14 cellular contexts compared by ENCODE assay signal in the genomic region with DNA sequence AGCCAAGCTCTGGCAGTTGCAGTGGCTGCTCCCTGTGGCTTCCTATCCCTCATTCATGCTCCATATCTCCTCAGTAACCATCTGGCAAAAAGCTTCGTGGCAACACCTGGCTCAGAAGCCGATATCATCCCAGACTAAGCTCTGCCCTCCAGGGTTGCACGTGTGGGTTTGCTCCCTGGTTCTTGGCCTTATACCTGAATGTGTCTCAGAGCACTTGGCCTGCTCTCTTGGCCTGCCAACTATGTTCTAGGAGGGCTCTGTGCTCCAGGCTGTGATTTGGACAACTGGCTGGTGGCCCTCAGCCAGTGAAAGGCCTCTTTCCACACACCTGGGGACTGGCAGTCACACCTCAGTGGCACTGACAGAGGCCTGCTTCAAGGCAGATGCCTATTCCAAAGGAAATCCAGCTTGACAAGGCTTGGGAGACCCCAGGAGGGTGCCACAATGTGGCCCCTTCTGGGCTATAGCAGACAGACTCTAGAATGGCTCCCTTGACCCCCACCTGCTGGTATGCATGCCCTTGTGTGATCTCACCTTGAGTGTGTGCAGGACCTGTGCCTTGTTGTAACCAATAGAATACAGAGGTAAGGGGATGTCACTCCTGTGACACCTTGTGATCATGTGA. TPM values are rescaled to one million over a fixed set of nuclear protein-coding genes. Genes with fewer than 3 reads are reported as not detected.
DNase-seq lines count a peak whose midpoint lies in the region; ATAC-seq and TF ChIP-seq lines count a peak whose summit lies in the region.
"Had no signal": no experiment of that assay in that cellular context is flagged by ENCODE, and none has a peak within 500 bp of the region (broad histone marks: within the 10 kb centered on the region; RNA-seq: fewer than 3 reads in every experiment).

No MANE protein-coding gene starts in this region.

- no peaks in the 10 kb centered on the region for H3K9me3 Mint-ChIP-seq in activated CD8-positive, alpha-beta T cell treated with anti-CD3 and anti-CD28 coated beads for 36 hours
- no peaks in the 10 kb centered on the region for H3K9me3 Mint-ChIP-seq in activated CD8-positive, alpha-beta T cell treated with anti-CD3 and anti-CD28 coated beads, Interleukin-2, amount 10 ng/mL, durations not matched to agents 7 days and 5 days (ENCODE audit: insufficient read depth)
- H3K9me3 Mint-ChIP-seq in stimulated activated effector memory CD8-positive, alpha-beta T cell treated with anti-CD3 and anti-CD28 coated beads, Interleukin-12 subunit alpha, Interleukin-12 subunit beta, amount 100 ng/mL, for 72 hours = no peaks in the 10 kb centered on the region

- H3K4me3 Mint-ChIP-seq in activated CD8-positive, alpha-beta T cell treated with anti-CD3 and anti-CD28 coated beads for 36 hours = peak overlapping the region; percentile 20
- H3K4me3 Mint-ChIP-seq in activated CD8-positive, alpha-beta T cell treated with anti-CD3 and anti-CD28 coated beads, Interleukin-2, amount 10 ng/mL, durations not matched to agents 7 days and 5 days = no peak overlapping the region
- peak overlapping the region; percentile 30 for H3K4me3 Mint-ChIP-seq in stimulated activated effector memory CD8-positive, alpha-beta T cell treated with anti-CD3 and anti-CD28 coated beads, Interleukin-12 subunit alpha, Interleukin-12 subunit beta, amount 100 ng/mL, for 72 hours

- peaks cover 11% of the 10 kb centered on the region for H3K27me3 Mint-ChIP-seq in activated CD8-positive, alpha-beta T cell treated with anti-CD3 and anti-CD28 coated beads for 36 hours
- H3K27me3 Mint-ChIP-seq in activated CD8-positive, alpha-beta T cell treated with anti-CD3 and anti-CD28 coated beads, Interleukin-2, amount 10 ng/mL, durations not matched to agents 7 days and 5 days (ENCODE audit: low read depth) = peaks cover 35% of the 10 kb centered on the region

- intact Hi-C loops in activated CD8-positive, alpha-beta T cell treated with anti-CD3 and anti-CD28 coated beads for 36 hours (cut with micrococcal nuclease) = no loop called here

- no peak overlapping the region for H3K27ac Mint-ChIP-seq in activated CD8-positive, alpha-beta T cell treated with anti-CD3 and anti-CD28 coated beads for 36 hours
- no peak overlapping the region for H3K27ac Mint-ChIP-seq in activated CD8-positive, alpha-beta T cell treated with anti-CD3 and anti-CD28 coated beads, Interleukin-2, amount 10 ng/mL, durations not matched to agents 7 days and 5 days
- no peak overlapping the region for H3K27ac Mint-ChIP-seq in stimulated activated effector memory CD8-positive, alpha-beta T cell treated with anti-CD3 and anti-CD28 coated beads, Interleukin-12 subunit alpha, Interleukin-12 subunit beta, amount 100 ng/mL, for 72 hours

- no peak for TF ChIP-seq CTCF in activated CD8-positive, alpha-beta T cell treated with anti-CD3 and anti-CD28 coated beads for 36 hours (IDR thresholded peaks at IDR 0.05)
- no peak for TF ChIP-seq CTCF in epithelial cell of esophagus (IDR thresholded peaks at IDR 0.05; ENCODE audit: insufficient read depth, low read depth, low read length, missing control alignments)

- H3K4me3 ChIP-seq in epithelial cell of esophagus (ENCODE audit: low read length) = no peak overlapping the region
- H3K4me3 ChIP-seq: ovary, SJSA1 had no signal

- ATAC-seq in activated CD8-positive, alpha-beta T cell treated with anti-CD3 and anti-CD28 coated beads for 36 hours = no peak
- no peak for ATAC-seq in activated CD8-positive, alpha-beta T cell treated with anti-CD3 and anti-CD28 coated beads, Interleukin-2, amount 10 ng/mL, durations not matched to agents 7 days and 5 days
- ATAC-seq in stimulated activated effector memory CD8-positive, alpha-beta T cell treated with anti-CD3 and anti-CD28 coated beads, Interleukin-12 subunit alpha, Interleukin-12 subunit beta, amount 100 ng/mL, for 72 hours = no peak
- ATAC-seq: HCT116 had no signal

- no peaks in the 10 kb centered on the region for H3K36me3 Mint-ChIP-seq in activated CD8-positive, alpha-beta T cell treated with anti-CD3 and anti-CD28 coated beads for 36 hours (ENCODE audit: low read depth)
- no peaks in the 10 kb centered on the region for H3K36me3 Mint-ChIP-seq in activated CD8-positive, alpha-beta T cell treated with anti-CD3 and anti-CD28 coated beads, Interleukin-2, amount 10 ng/mL, durations not matched to agents 7 days and 5 days (ENCODE audit: low read depth)
- no peaks in the 10 kb centered on the region for H3K36me3 Mint-ChIP-seq in stimulated activated effector memory CD8-positive, alpha-beta T cell treated with anti-CD3 and anti-CD28 coated beads, Interleukin-12 subunit alpha, Interleukin-12 subunit beta, amount 100 ng/mL, for 72 hours

- no peaks in the 10 kb centered on the region for H3K4me1 Mint-ChIP-seq in activated CD8-positive, alpha-beta T cell treated with anti-CD3 and anti-CD28 coated beads for 36 hours (ENCODE audit: low read depth)
- H3K4me1 Mint-ChIP-seq in activated CD8-positive, alpha-beta T cell treated with anti-CD3 and anti-CD28 coated beads, Interleukin-2, amount 10 ng/mL, durations not matched to agents 7 days and 5 days (ENCODE audit: low read depth) = no peaks in the 10 kb centered on the region
- H3K4me1 Mint-ChIP-seq in stimulated activated effector memory CD8-positive, alpha-beta T cell treated with anti-CD3 and anti-CD28 coated beads, Interleukin-12 subunit alpha, Interleukin-12 subunit beta, amount 100 ng/mL, for 72 hours = no peaks in the 10 kb centered on the region

- CTCF ChIA-PET in activated CD8-positive, alpha-beta T cell treated with anti-CD3 and anti-CD28 coated beads for 36 hours (lab: Charles Lee) = interaction anchor here (0.9 to 1.2 kb wide), 3 partner anchors 91 to 111 kb away, joined by 3 to 4 read pairs (median 3); no protein-coding TSS in a partner anchor
- CTCF ChIA-PET in activated CD8-positive, alpha-beta T cell treated with anti-CD3 and anti-CD28 coated beads, Interleukin-2, amount 10 ng/mL, durations not matched to agents 7 days and 5 days (lab: Charles Lee) = interaction anchor here (0.9 to 2.1 kb wide), 2 partner anchors 17 to 111 kb away, joined by 3 to 11 read pairs; no protein-coding TSS in a partner anchor

- DNase-seq in activated CD8-positive, alpha-beta T cell treated with anti-CD3 and anti-CD28 coated beads for 36 hours = no peak
- DNase-seq in activated CD8-positive, alpha-beta T cell treated with anti-CD3 and anti-CD28 coated beads, Interleukin-2, amount 10 ng/mL, durations not matched to agents 7 days and 5 days = no peak
- DNase-seq in NCI-H1694 (lab: John Stamatoyannopoulos, UW) (peak; percentile 34), epithelial cell of esophagus (ENCODE audit: low read depth) (peak; percentile 28), iPS-NIHi11 (ENCODE audit: low spot score) (no peak), anterior cingulate cortex (lab: John Stamatoyannopoulos, UW) (no peak)
- no peak for DNase-seq in stimulated activated effector memory CD8-positive, alpha-beta T cell treated with anti-CD3 and anti-CD28 coated beads, Interleukin-12 subunit alpha, Interleukin-12 subunit beta, amount 100 ng/mL, for 72 hours (ENCODE audit: low spot score in 2 of 2)
- no peak for DNase-seq in stimulated activated CD4-positive, alpha-beta T cell treated with anti-CD3 and anti-CD28 coated beads, Interleukin-15, amount 100 ng/mL, for 24 hours
- DNase-seq: cerebellar nuclear complex, NCI-H748 treated with DMSO at 0.1 percent for 48 hours had no signal

- POLR2A ChIA-PET in activated CD8-positive, alpha-beta T cell treated with anti-CD3 and anti-CD28 coated beads for 36 hours (lab: Charles Lee) = no interaction called here
- POLR2A ChIA-PET in activated CD8-positive, alpha-beta T cell treated with anti-CD3 and anti-CD28 coated beads, Interleukin-2, amount 10 ng/mL, durations not matched to agents 7 days and 5 days (lab: Charles Lee) = no interaction called here

RNA-seq across cellular contexts. Expression of gene PLD4, which starts 10.5 kb away (rescaled TPM):
- not detected for total RNA-seq in activated CD8-positive, alpha-beta T cell treated with anti-CD3 and anti-CD28 coated beads for 36 hours
- total RNA-seq in activated CD8-positive, alpha-beta T cell treated with anti-CD3 and anti-CD28 coated beads, Interleukin-2, amount 10 ng/mL, durations not matched to agents 7 days and 5 days = not detected
- total RNA-seq: epithelial cell of proximal tubule, SJSA1 had no signal

RNA-seq across cellular contexts. Expression of gene AHNAK2, which starts 43.0 kb away (rescaled TPM):
- under 1 TPM in 1 of 2 experiments, not detected in 1; 0.02 TPM for total RNA-seq in activated CD8-positive, alpha-beta T cell treated with anti-CD3 and anti-CD28 coated beads for 36 hours
- not detected for total RNA-seq in activated CD8-positive, alpha-beta T cell treated with anti-CD3 and anti-CD28 coated beads, Interleukin-2, amount 10 ng/mL, durations not matched to agents 7 days and 5 days

RNA-seq across cellular contexts. Expression of gene CLBA1, which starts 50.5 kb away (rescaled TPM):
- under 1 TPM; 0.47 to 0.67 TPM for total RNA-seq in activated CD8-positive, alpha-beta T cell treated with anti-CD3 and anti-CD28 coated beads for 36 hours
- under 1 TPM; 0.55 to 0.95 TPM for total RNA-seq in activated CD8-positive, alpha-beta T cell treated with anti-CD3 and anti-CD28 coated beads, Interleukin-2, amount 10 ng/mL, durations not matched to agents 7 days and 5 days

Comparison
In these comparisons a context has a peak if more than half of its experiments do, and no peak if none do; other contexts are left out.
1. DNase-seq: peak in NCI-H1694 (single experiment) and epithelial cell of esophagus (single experiment); none in activated CD8-positive, alpha-beta T cell treated with anti-CD3 and anti-CD28 coated beads for 36 hours (single experiment), activated CD8-positive, alpha-beta T cell treated with anti-CD3 and anti-CD28 coated beads, Interleukin-2, amount 10 ng/mL, durations not matched to agents 7 days and 5 days (single experiment), stimulated activated effector memory CD8-positive, alpha-beta T cell treated with anti-CD3 and anti-CD28 coated beads, Interleukin-12 subunit alpha, Interleukin-12 subunit beta, amount 100 ng/mL, for 72 hours (0 of 2), iPS-NIHi11 (single experiment), anterior cingulate cortex (0 of 58) and stimulated activated CD4-positive, alpha-beta T cell treated with anti-CD3 and anti-CD28 coated beads, Interleukin-15, amount 100 ng/mL, for 24 hours (single experiment).